Comparison of ENCODE assay signal across 1 cellular context in genomic region chr5:134540747-134541733, GRCh38.
TF ChIP-seq lines count a peak whose summit lies in the region.

No MANE protein-coding gene starts in this region.

TF ChIP-seq in HCT116, 20 proteins besides CTCF, POLR2A, EP300 and RAD21:
- TF ChIP-seq FOSL1 (IDR thresholded peaks at IDR 0.05; ENCODE audit: low read depth) (no peak), POLR2AphosphoS5 (IDR thresholded peaks at IDR 0.05; ENCODE audit: low read depth, low read length) (no peak), ATF3 (IDR thresholded peaks at IDR 0.05) (no peak), SP1 (IDR thresholded peaks at IDR 0.05; ENCODE audit: low read depth) (no peak), TCF7L2 (IDR thresholded peaks at IDR 0.05; ENCODE audit: borderline replicate concordance, extremely low read depth, insufficient read depth, insufficient read length) (no peak), CBX3 (IDR thresholded peaks at IDR 0.05; ENCODE audit: low read depth) (no peak)
